In genomic region chr2:48248251-48248933, GRCh38 we compare ENCODE assay signal across 8 cellular contexts.
DNase-seq lines count a peak whose midpoint lies in the region; ATAC-seq and TF ChIP-seq lines count a peak whose summit lies in the region.

No MANE protein-coding gene starts in this region.

- no peaks in the 10 kb centered on the region for H3K9me3 Mint-ChIP-seq in effector memory CD8-positive, alpha-beta T cell

- TF ChIP-seq CTCF in fibroblast of the aortic adventitia (IDR thresholded peaks at IDR 0.05; ENCODE audit: insufficient read depth, low read length) (no peak), gastrocnemius medialis (IDR thresholded peaks at IDR 0.05 in 4 of 5, conservative IDR thresholded peaks at IDR 0.05 in 1 of 5) (no peak)

- H3K27me3 Mint-ChIP-seq in effector memory CD8-positive, alpha-beta T cell = no peaks in the 10 kb centered on the region

- in situ Hi-C loops in gastrocnemius medialis (cut with MboI; ENCODE audit: low sequenced_read_pairs in 4 of 4) = no loop called here

- no peak overlapping the region for H3K4me3 ChIP-seq in fibroblast of the aortic adventitia (ENCODE audit: low read depth, low read length)
- no peak overlapping the region for H3K4me3 ChIP-seq in gastrocnemius medialis

- H3K27ac ChIP-seq in gastrocnemius medialis = peak overlapping the region; percentile 53 to 82 (median 66)

- H3K36me3 ChIP-seq in gastrocnemius medialis = no peaks in the 10 kb centered on the region

- H3K4me1 Mint-ChIP-seq in effector memory CD8-positive, alpha-beta T cell (ENCODE audit: low read depth in 2 of 2) = no peaks in the 10 kb centered on the region

- ATAC-seq in HG02970 (IDR thresholded peaks at IDR 0.05; ENCODE audit: low FRiP score, unreplicated experiment) (peak; percentile 57), gastrocnemius medialis (peak; percentile 86 to 92)
- no peak for ATAC-seq in effector memory CD8-positive, alpha-beta T cell (replicated peaks)

- H3K36me3 Mint-ChIP-seq in effector memory CD8-positive, alpha-beta T cell (ENCODE audit: insufficient read depth) = peaks cover 2% of the 10 kb centered on the region

- H3K27me3 ChIP-seq in gastrocnemius medialis = no peaks in the 10 kb centered on the region

- intact Hi-C loops in gastrocnemius medialis (cut with DNase I; ENCODE audit: low total_unique reads) = loop anchor here (2.0 to 5.0 kb wide), 2 partner anchors 58 to 94 kb away; no protein-coding TSS in a partner anchor

- no peak overlapping the region for H3K4me3 Mint-ChIP-seq in effector memory CD8-positive, alpha-beta T cell

- H3K9me3 ChIP-seq in gastrocnemius medialis = no peaks in the 10 kb centered on the region

- TF ChIP-seq POLR2A in gastrocnemius medialis (IDR thresholded peaks at IDR 0.05) = no peak

- no peak overlapping the region for H3K27ac Mint-ChIP-seq in effector memory CD8-positive, alpha-beta T cell

- peaks cover 34 to 38% of the 10 kb centered on the region in 2 donors for H3K4me1 ChIP-seq in gastrocnemius medialis

- peak; percentile 18 for DNase-seq in stimulated activated CD4-positive, alpha-beta T cell treated with anti-CD3 and anti-CD28 coated beads, Interleukin-15, amount 100 ng/mL, for 24 hours
- DNase-seq in stimulated activated CD4-positive, alpha-beta T cell treated with anti-CD3 and anti-CD28 coated beads, Interleukin-4, amount 100 ng/mL, for 24 hours = no peak
- DNase-seq in NCI-H82 treated with DMSO at 0.1 percent for 48 hours (lab: John Stamatoyannopoulos, UW; ENCODE audit: unreplicated experiment) = peak; percentile 34
- DNase-seq in fibroblast of the aortic adventitia (ENCODE audit: low read depth) = peak; percentile 89
- DNase-seq in gastrocnemius medialis = peak; percentile 11 to 32
- no peak for DNase-seq in effector memory CD8-positive, alpha-beta T cell
- no peak for DNase-seq in NCI-H510A (lab: John Stamatoyannopoulos, UW)

Comparison
In these comparisons a context has a peak if more than half of its experiments do, and no peak if none do; other contexts are left out.
1. DNase-seq: peak in stimulated activated CD4-positive, alpha-beta T cell treated with anti-CD3 and anti-CD28 coated beads, Interleukin-15, amount 100 ng/mL, for 24 hours (single experiment), NCI-H82 treated with DMSO at 0.1 percent for 48 hours (single experiment), fibroblast of the aortic adventitia (single experiment) and gastrocnemius medialis (2 of 2); none in stimulated activated CD4-positive, alpha-beta T cell treated with anti-CD3 and anti-CD28 coated beads, Interleukin-4, amount 100 ng/mL, for 24 hours (single experiment), effector memory CD8-positive, alpha-beta T cell (0 of 3) and NCI-H510A (single experiment).